ENCODE assay signal across 13 cellular contexts in genomic region chr20:36929290-36929689, GRCh38. TPM values are rescaled to one million over a fixed set of nuclear protein-coding genes. Genes with fewer than 3 reads are reported as not detected.
A peak's percentile ranks its signal among the peaks of the same experiment; 100 is the strongest.
DNase-seq lines count a peak whose midpoint lies in the region; ATAC-seq lines count a peak whose summit lies in the region.
"Had no signal": no experiment of that assay in that cellular context is flagged by ENCODE, and none has a peak within 500 bp of the region (broad histone marks: within the 10 kb centered on the region; RNA-seq: fewer than 3 reads in every experiment).

No MANE protein-coding gene starts in this region.

- DNase-seq in Caki2 (ENCODE audit: low read depth) (peak; percentile 28), HT1080 (ENCODE audit: low read depth) (peak; percentile 53), amniotic epithelial cell (ENCODE audit: low read depth) (peak; percentile 71), kidney tubule cell (ENCODE audit: low spot score) (peak; percentile 56), NCI-H2107 treated with DMSO at 0.1 percent for 48 hours (lab: John Stamatoyannopoulos, UW; ENCODE audit: unreplicated experiment) (no peak)
- DNase-seq in stimulated activated CD4-positive, alpha-beta T cell treated with anti-CD3 and anti-CD28 coated beads, Interleukin-12 subunit alpha, Interleukin-12 subunit beta, amount 100 ng/mL, for 4 hours, result no peak
- no peak for DNase-seq in stimulated activated naive CD4-positive, alpha-beta T cell treated with Interleukin-2 at 50 U/mL for 16 hours (lab: John Stamatoyannopoulos, UW)
- DNase-seq: left ventricle myocardium inferior, NCI-H345, trophoblast cell had no signal

- no peak for ATAC-seq in HG02981 (IDR thresholded peaks at IDR 0.05; ENCODE audit: unreplicated experiment)

- in situ Hi-C loops in Caki2 (cut with HindIII; ENCODE audit: low pct_unique_long_range_greater_than_20kb, low sequenced_read_pairs), result no loop called here

RNA-seq across cellular contexts. Expression of gene SAMHD1, which starts 22.2 kb away (rescaled TPM):
- 9.8 and 15.7 TPM in 2 replicates for total RNA-seq in Caki2 (2014; rRNA removed; shearing (Covaris generic); ENCODE audit: low replicate concordance)
- total RNA-seq in HT1080 (2014; rRNA removed; shearing (Covaris generic)), result 12.9 and 15.4 TPM in 2 replicates
- 6.6 and 7.6 TPM in 2 replicates for polyA plus RNA-seq in HT1080 (2015; cell fraction: cytosol; rRNA removed)
- polyA plus RNA-seq in HT1080 (2015; cell fraction: nucleus; rRNA removed), result 11.6 and 12.1 TPM in 2 replicates

RNA-seq across cellular contexts. Expression of gene TLDC2, which starts 53.4 kb away (rescaled TPM):
- total RNA-seq in Caki2 (2014; rRNA removed; shearing (Covaris generic); ENCODE audit: low replicate concordance), result 13.6 and 23.6 TPM in 2 replicates
- not detected in 2 replicates for total RNA-seq in HT1080 (2014; rRNA removed; shearing (Covaris generic))
- polyA plus RNA-seq in HT1080 (2015; cell fraction: cytosol; rRNA removed), result not detected in 2 replicates
- 0.26 TPM in 1 of 2 replicates, not detected in the other for polyA plus RNA-seq in HT1080 (2015; cell fraction: nucleus; rRNA removed)
- total RNA-seq: astrocyte, left ventricle myocardium inferior had no signal
- polyA plus RNA-seq: neural cell had no signal

Comparison
In these comparisons a context has a peak if more than half of its experiments do, and no peak if none do; other contexts are left out.
1. DNase-seq: peak in Caki2 (single experiment), HT1080 (single experiment), amniotic epithelial cell (single experiment) and kidney tubule cell (single experiment); none in stimulated activated CD4-positive, alpha-beta T cell treated with anti-CD3 and anti-CD28 coated beads, Interleukin-12 subunit alpha, Interleukin-12 subunit beta, amount 100 ng/mL, for 4 hours (single experiment), NCI-H2107 treated with DMSO at 0.1 percent for 48 hours (single experiment) and stimulated activated naive CD4-positive, alpha-beta T cell treated with Interleukin-2 at 50 U/mL for 16 hours (single experiment).
2. RNA of gene TLDC2, which starts 53.4 kb away (total RNA-seq): 13.6 to 23.6 TPM in Caki2; not detected in HT1080; every median in the first group is over 10 times any median in the second.